In genomic region chr10:4188406-4188805, GRCh38 we compare ENCODE assay signal across 23 cellular contexts.
DNase-seq lines count a peak whose midpoint lies in the region; ATAC-seq and TF ChIP-seq lines count a peak whose summit lies in the region.
"Had no signal": no experiment of that assay in that cellular context is flagged by ENCODE, and none has a peak within 500 bp of the region (broad histone marks: within the 10 kb centered on the region; RNA-seq: fewer than 3 reads in every experiment).

No MANE protein-coding gene starts in this region.

- no peak for TF ChIP-seq EP300 in esophagus muscularis mucosa (IDR thresholded peaks at IDR 0.05)

- H4K20me1 ChIP-seq in GM23338 (replicated peaks; ENCODE audit: insufficient read depth), result no peaks in the 10 kb centered on the region
- H4K20me1 ChIP-seq: BLaER1 treated with 17β-estradiol and CSF1 and Interleukin-3, amounts not matched to agents 10 nM and 100 nM had no signal

- no peak overlapping the region for H4K91ac ChIP-seq in neuronal stem cell (ENCODE audit: low read depth, low read length, poor library complexity)

- H4K8ac ChIP-seq in neuronal stem cell (ENCODE audit: low read depth, low read length), result no peak overlapping the region

- H3K9ac ChIP-seq in neuronal stem cell (ENCODE audit: low read depth, low read length, poor library complexity), result no peak overlapping the region
- H3K9ac ChIP-seq: BLaER1 treated with 17β-estradiol and CSF1 and Interleukin-3, amounts not matched to agents 10 nM and 100 nM had no signal

- H2AK5ac ChIP-seq in neuronal stem cell (ENCODE audit: low read depth, low read length), result no peak overlapping the region

- no peaks in the 10 kb centered on the region for H3K36me3 ChIP-seq in GM23338 (ENCODE audit: insufficient read depth)
- H3K36me3 ChIP-seq in esophagus muscularis mucosa, result no peaks in the 10 kb centered on the region
- no peaks in the 10 kb centered on the region for H3K36me3 ChIP-seq in neuronal stem cell (replicated peaks in 1 of 2; ENCODE audit: control insufficient read depth in 2 of 2, insufficient read depth in 2 of 2, low read length in 2 of 2)
- H3K36me3 ChIP-seq: BLaER1 treated with 17β-estradiol and CSF1 and Interleukin-3, amounts not matched to agents 10 nM and 100 nM had no signal

- no peaks in the 10 kb centered on the region for H3K36me3 Mint-ChIP-seq in GM23338 (ENCODE audit: low read depth)
- H3K36me3 Mint-ChIP-seq: CD8-positive, alpha-beta T cell had no signal

- H3K9me2 ChIP-seq in GM23338 (ENCODE audit: insufficient read depth), result 0 out of 2 replicates have a peak, but pooled peaks cover 3% of the 10 kb centered on the region

- no peak for ATAC-seq in GM23338
- ATAC-seq: A549; CD8-positive, alpha-beta T cell; GM12878 had no signal

- no peak overlapping the region for H3K14ac ChIP-seq in neuronal stem cell (ENCODE audit: low read length)

- no peak overlapping the region for H3K27ac Mint-ChIP-seq in GM23338
- H3K27ac Mint-ChIP-seq: B cell; CD4-positive, alpha-beta T cell; CD8-positive, alpha-beta T cell had no signal

- no peaks in the 10 kb centered on the region for H3K27me3 ChIP-seq in GM23338 (ENCODE audit: insufficient read depth)
- H3K27me3 ChIP-seq in esophagus muscularis mucosa, result no peaks in the 10 kb centered on the region
- no peaks in the 10 kb centered on the region for H3K27me3 ChIP-seq in neuronal stem cell (ENCODE audit: control insufficient read depth in 3 of 3, insufficient read depth in 3 of 3, low read depth in 1 of 3, low read length in 3 of 3)
- H3K27me3 ChIP-seq: BLaER1 treated with 17β-estradiol and CSF1 and Interleukin-3, amounts not matched to agents 10 nM and 100 nM had no signal

- H3K9me3 ChIP-seq in esophagus muscularis mucosa (no peaks in the 10 kb centered on the region), neuronal stem cell (replicated peaks in 1 of 2; ENCODE audit: control insufficient read depth in 2 of 2, insufficient read depth in 1 of 2, low read depth in 1 of 2, low read length in 2 of 2) (no peaks in the 10 kb centered on the region)
- H3K9me3 ChIP-seq: A549; BLaER1 treated with 17β-estradiol and CSF1 and Interleukin-3, amounts not matched to agents 10 nM and 100 nM had no signal

- WGBS in esophagus muscularis mucosa, result 95% methylated on average over 14 of the region's 15 CpGs
- no CpG with 5 or more reads among the region's 15 CpGs for WGBS in neuronal stem cell (ENCODE audit: extremely low coverage in 2 of 2, insufficient read length in 2 of 2, insufficient replicate concordance in 1 of 2), 2 donors

- no peak overlapping the region for H3K23ac ChIP-seq in neuronal stem cell (ENCODE audit: low read depth, low read length, poor library complexity)

- no peak overlapping the region for H3K27ac ChIP-seq in GM23338 (ENCODE audit: low read depth)
- no peak overlapping the region for H3K27ac ChIP-seq in esophagus muscularis mucosa (replicated peaks in 1 of 4)
- H3K27ac ChIP-seq in neuronal stem cell (replicated peaks; ENCODE audit: low read length), result no peak overlapping the region
- H3K27ac ChIP-seq: 22Rv1; A549; BLaER1 treated with 17β-estradiol and CSF1 and Interleukin-3, amounts not matched to agents 10 nM and 100 nM; C4-2B had no signal

- TF ChIP-seq POLR2A in esophagus muscularis mucosa (IDR thresholded peaks at IDR 0.05; ENCODE audit: low read depth), result no peak

- H2AFZ ChIP-seq in GM23338, result peak overlapping the region; percentile 89
- H2AFZ ChIP-seq in neuronal stem cell (ENCODE audit: low read length), result no peak overlapping the region

- H3K79me1 ChIP-seq in neuronal stem cell (ENCODE audit: low read depth, low read length), result no peaks in the 10 kb centered on the region

- H3K4me3 ChIP-seq in GM23338 (no peak overlapping the region), esophagus muscularis mucosa (no peak overlapping the region), neuronal stem cell (ENCODE audit: low read length in 2 of 2) (no peak overlapping the region)
- H3K4me3 ChIP-seq: A549; BLaER1 treated with 17β-estradiol and CSF1 and Interleukin-3, amounts not matched to agents 10 nM and 100 nM; GM12878 had no signal

- H3K4me2 ChIP-seq in GM23338 (no peak overlapping the region), neuronal stem cell (ENCODE audit: insufficient read depth, low read length, poor library complexity, severe bottlenecking) (no peak overlapping the region)
- H3K4me2 ChIP-seq: A549 had no signal

- H2BK5ac ChIP-seq in neuronal stem cell (ENCODE audit: low read length), result no peak overlapping the region

- H3F3A ChIP-seq in GM23338 (replicated peaks; ENCODE audit: low read depth), result no peaks in the 10 kb centered on the region

- no peak for DNase-seq in GM23338 (ENCODE audit: low spot score)
- DNase-seq in esophagus muscularis mucosa (ENCODE audit: extremely low spot score), result peak; percentile 80
- no peak for DNase-seq in neuronal stem cell (ENCODE audit: low spot score)
- DNase-seq in amygdala (lab: John Stamatoyannopoulos, UW), result no peak
- DNase-seq in posterior cingulate gyrus, result no peak
- no peak for DNase-seq in COLO829 (ENCODE audit: low spot score)
- DNase-seq: AML-193; CD4-positive, alpha-beta T cell; CD8-positive, alpha-beta T cell; COR-L47; DMS 273 treated with DMSO at 0.1 percent for 48 hours; DMS153; DMS53; DMS79; DND-41; EL; GDM1 had no signal

- no peak overlapping the region for H2BK15ac ChIP-seq in neuronal stem cell (ENCODE audit: low read length)

- no peaks in the 10 kb centered on the region for H3K27me3 Mint-ChIP-seq in GM23338 (ENCODE audit: insufficient read depth, low read depth, poor library complexity)
- H3K27me3 Mint-ChIP-seq: CD4-positive, alpha-beta T cell had no signal

- H2BK120ac ChIP-seq in neuronal stem cell (ENCODE audit: low read depth, low read length), result no peak overlapping the region

- intact Hi-C loops in esophagus muscularis mucosa (cut with DNase I), result no loop called here
- intact Hi-C loops in posterior cingulate gyrus (cut with DNase I), result no loop called here

- peaks cover 4% of the 10 kb centered on the region; the same call in 2 of the 3 replicates for H3K4me1 Mint-ChIP-seq in GM23338

- TF ChIP-seq CTCF in GM23338 (conservative IDR thresholded peaks at IDR 0.05; ENCODE audit: low read depth in 2 of 2) (no peak), esophagus muscularis mucosa (IDR thresholded peaks at IDR 0.05) (no peak)

- H3K9me3 Mint-ChIP-seq in GM23338, result no peaks in the 10 kb centered on the region
- H3K9me3 Mint-ChIP-seq: CD4-positive, alpha-beta T cell had no signal

- H2BK12ac ChIP-seq in neuronal stem cell (ENCODE audit: low read length), result no peak overlapping the region

- peak overlapping the region; percentile 21 for H3K18ac ChIP-seq in neuronal stem cell (ENCODE audit: low read length)

- no peaks in the 10 kb centered on the region for H3K79me2 ChIP-seq in GM23338 (replicated peaks; ENCODE audit: insufficient read depth)

- H3K4ac ChIP-seq in neuronal stem cell (ENCODE audit: low read length), result no peak overlapping the region

- no peaks in the 10 kb centered on the region for H3K4me1 ChIP-seq in GM23338 (ENCODE audit: insufficient read depth)
- H3K4me1 ChIP-seq in esophagus muscularis mucosa, result no peaks in the 10 kb centered on the region
- peaks cover 0 to 7% of the 10 kb centered on the region in 2 donors for H3K4me1 ChIP-seq in neuronal stem cell (ENCODE audit: control insufficient read depth in 2 of 2, insufficient read depth in 1 of 2, low read depth in 1 of 2, low read length in 2 of 2)
- H3K4me1 ChIP-seq: A549 had no signal

- no peak overlapping the region for H3K4me3 Mint-ChIP-seq in GM23338
- H3K4me3 Mint-ChIP-seq: B cell; CD4-positive, alpha-beta T cell; CD8-positive, alpha-beta T cell had no signal

TF ChIP-seq in GM23338, 12 proteins besides CTCF, POLR2A, EP300 and RAD21 (continues in another document):
- TF ChIP-seq STAT1 (IDR thresholded peaks at IDR 0.05; ENCODE audit: unreplicated experiment) (no peak), ZNF114 (CRISPR knock-in tag; IDR thresholded peaks at IDR 0.05) (no peak), NANOG (IDR thresholded peaks at IDR 0.05; ENCODE audit: borderline replicate concordance) (no peak), JUNB (IDR thresholded peaks at IDR 0.05; ENCODE audit: unreplicated experiment) (no peak), ZNF331 (CRISPR knock-in tag; IDR thresholded peaks at IDR 0.05; ENCODE audit: low read depth) (no peak), POLR2AphosphoS5 (IDR thresholded peaks at IDR 0.05; ENCODE audit: low read depth) (no peak)
